ENCODE assay signal across 9 cellular contexts in genomic region chr20:35307666-35308653, GRCh38. TPM values are rescaled to one million over a fixed set of nuclear protein-coding genes. Genes with fewer than 3 reads are reported as not detected.
A peak's percentile ranks its signal among the peaks of the same experiment; 100 is the strongest.
DNase-seq lines count a peak whose midpoint lies in the region; ATAC-seq and TF ChIP-seq lines count a peak whose summit lies in the region.
"Had no signal": no experiment of that assay in that cellular context is flagged by ENCODE, and none has a peak within 500 bp of the region (broad histone marks: within the 10 kb centered on the region; RNA-seq: fewer than 3 reads in every experiment).

No MANE protein-coding gene starts in this region.

- peak overlapping the region; percentile 16 for H3K27ac Mint-ChIP-seq in activated CD4-positive, alpha-beta T cell treated with anti-CD3 and anti-CD28 coated beads, Interleukin-2, amount 10 ng/mL, durations not matched to agents 24 days and 14 days
- H3K27ac Mint-ChIP-seq in stimulated activated memory B cell treated with anti-CD40 and anti-IgM and Interleukin-4, amounts not matched to agents 10 μg/mL and 1 μg/mL and 100 μg/mL, for 72 hours: no peak overlapping the region
- H3K27ac Mint-ChIP-seq: B cell had no signal

- DNase-seq in activated CD4-positive, alpha-beta T cell treated with anti-CD3 and anti-CD28 coated beads, Interleukin-2, amount 10 ng/mL, durations not matched to agents 24 days and 14 days: no peak
- DNase-seq in activated CD4-positive, alpha-beta T cell treated with anti-CD3 and anti-CD28 coated beads for 1 hour: no peak
- DNase-seq in astrocyte of the hippocampus (ENCODE audit: low read depth, low spot score): peak; percentile 95
- DNase-seq in hypothalamus (lab: John Stamatoyannopoulos, UW): peak in 40 of 51 donors; percentile 5 to 77 (median 46)
- no peak for DNase-seq in transverse colon

- TF ChIP-seq CTCF in transverse colon (IDR thresholded peaks at IDR 0.05): no peak

- peak overlapping the region; percentile 49 to 74 (median 64) for H3K27ac ChIP-seq in transverse colon

- peaks cover 17 to 38% (median 30%) of the 10 kb centered on the region in 4 donors for H3K4me1 ChIP-seq in transverse colon

- intact Hi-C loops in activated CD4-positive, alpha-beta T cell treated with anti-CD3 and anti-CD28 coated beads, Interleukin-2, amount 10 ng/mL, durations not matched to agents 24 days and 14 days (cut with micrococcal nuclease): loop anchor here (10.0 kb wide), 1 partner anchor 307 kb away; the partner anchor contains the start of gene SPAG4
- intact Hi-C loops in transverse colon (cut with DNase I; ENCODE audit: low total_unique reads): loop anchor here (2.0 kb wide), 1 partner anchor 131 kb away; the partner anchor contains the start of gene GDF5

- in situ Hi-C loops in transverse colon (cut with MboI; ENCODE audit: low pct_ligation_motif_present in 1 of 4, low pct_unique_long_range_greater_than_20kb in 1 of 4, low sequenced_read_pairs in 3 of 4): loop anchor here in 2 of 4 donors (10.0 kb wide), 1 partner anchor 137 kb away; no protein-coding TSS in a partner anchor

- TF ChIP-seq EP300 in transverse colon (IDR thresholded peaks at IDR 0.05; ENCODE audit: low read depth): no peak

- H3K4me1 Mint-ChIP-seq in activated CD4-positive, alpha-beta T cell treated with anti-CD3 and anti-CD28 coated beads, Interleukin-2, amount 10 ng/mL, durations not matched to agents 24 days and 14 days: peaks cover 60% of the 10 kb centered on the region
- H3K4me1 Mint-ChIP-seq in stimulated activated memory B cell treated with anti-CD40 and anti-IgM and Interleukin-4, amounts not matched to agents 10 μg/mL and 1 μg/mL and 100 μg/mL, for 72 hours: peaks cover 16% of the 10 kb centered on the region

- no peak for ATAC-seq in HG03354 (IDR thresholded peaks at IDR 0.05; ENCODE audit: poor library complexity, severe bottlenecking, unreplicated experiment)
- ATAC-seq in HG02885 (IDR thresholded peaks at IDR 0.05; ENCODE audit: poor library complexity, unreplicated experiment): no peak
- no peak for ATAC-seq in stimulated activated memory B cell treated with anti-CD40 and anti-IgM and Interleukin-4, amounts not matched to agents 10 μg/mL and 1 μg/mL and 100 μg/mL, for 72 hours

- TF ChIP-seq POLR2A in transverse colon (IDR thresholded peaks at IDR 0.05): no peak

- H3K27me3 ChIP-seq in transverse colon: no peaks in the 10 kb centered on the region

- H3K4me3 ChIP-seq in transverse colon: no peak overlapping the region

- H3K9me3 Mint-ChIP-seq in activated CD4-positive, alpha-beta T cell treated with anti-CD3 and anti-CD28 coated beads, Interleukin-2, amount 10 ng/mL, durations not matched to agents 24 days and 14 days: no peaks in the 10 kb centered on the region
- no peaks in the 10 kb centered on the region for H3K9me3 Mint-ChIP-seq in stimulated activated memory B cell treated with anti-CD40 and anti-IgM and Interleukin-4, amounts not matched to agents 10 μg/mL and 1 μg/mL and 100 μg/mL, for 72 hours

- no peak overlapping the region for H3K4me3 Mint-ChIP-seq in activated CD4-positive, alpha-beta T cell treated with anti-CD3 and anti-CD28 coated beads, Interleukin-2, amount 10 ng/mL, durations not matched to agents 24 days and 14 days
- H3K4me3 Mint-ChIP-seq in stimulated activated memory B cell treated with anti-CD40 and anti-IgM and Interleukin-4, amounts not matched to agents 10 μg/mL and 1 μg/mL and 100 μg/mL, for 72 hours: no peak overlapping the region
- H3K4me3 Mint-ChIP-seq: B cell had no signal

- H3K9me3 ChIP-seq in transverse colon: no peaks in the 10 kb centered on the region

- peaks cover 13% of the 10 kb centered on the region for H3K36me3 Mint-ChIP-seq in activated CD4-positive, alpha-beta T cell treated with anti-CD3 and anti-CD28 coated beads, Interleukin-2, amount 10 ng/mL, durations not matched to agents 24 days and 14 days (ENCODE audit: low read depth)
- peaks cover 27% of the 10 kb centered on the region for H3K36me3 Mint-ChIP-seq in stimulated activated memory B cell treated with anti-CD40 and anti-IgM and Interleukin-4, amounts not matched to agents 10 μg/mL and 1 μg/mL and 100 μg/mL, for 72 hours

- no peaks in the 10 kb centered on the region for H3K36me3 ChIP-seq in transverse colon

- WGBS in transverse colon (ENCODE audit: low coverage in 1 of 2), 2 donors: 79 to 90% methylated on average over 2 to 13 of the region's 13 CpGs

- no peaks in the 10 kb centered on the region for H3K27me3 Mint-ChIP-seq in activated CD4-positive, alpha-beta T cell treated with anti-CD3 and anti-CD28 coated beads, Interleukin-2, amount 10 ng/mL, durations not matched to agents 24 days and 14 days
- no peaks in the 10 kb centered on the region for H3K27me3 Mint-ChIP-seq in stimulated activated memory B cell treated with anti-CD40 and anti-IgM and Interleukin-4, amounts not matched to agents 10 μg/mL and 1 μg/mL and 100 μg/mL, for 72 hours
- H3K27me3 Mint-ChIP-seq: B cell had no signal

RNA-seq across cellular contexts. Expression of gene FAM83C, which starts 15.7 kb away (rescaled TPM):
- not detected in 2 replicates for total RNA-seq in activated CD4-positive, alpha-beta T cell treated with anti-CD3 and anti-CD28 coated beads, Interleukin-2, amount 10 ng/mL, durations not matched to agents 24 days and 14 days
- total RNA-seq in transverse colon: under 1 TPM in 1 of 4 donors, not detected in 3; 0.14 TPM
- total RNA-seq: B cell had no signal

RNA-seq across cellular contexts. Expression of gene EIF6, which starts 23.4 kb away (rescaled TPM):
- 211 and 216 TPM in 2 replicates for total RNA-seq in activated CD4-positive, alpha-beta T cell treated with anti-CD3 and anti-CD28 coated beads, Interleukin-2, amount 10 ng/mL, durations not matched to agents 24 days and 14 days
- total RNA-seq in transverse colon: 100 to 1,000 TPM in 2 of 4 donors, 10 to 100 TPM in 2; 54.9 to 168 (median 100) TPM

RNA-seq across cellular contexts. Expression of gene MMP24OS, which starts 30.0 kb away (rescaled TPM):
- total RNA-seq in activated CD4-positive, alpha-beta T cell treated with anti-CD3 and anti-CD28 coated beads, Interleukin-2, amount 10 ng/mL, durations not matched to agents 24 days and 14 days: 26.2 and 27.3 TPM in 2 replicates
- total RNA-seq in transverse colon: 10 to 100 TPM; 32.4 to 81.1 (median 47.9) TPM

Comparison
In these comparisons a context has a peak if more than half of its experiments do, and no peak if none do; other contexts are left out.
1. DNase-seq: peak in astrocyte of the hippocampus (single experiment) and hypothalamus (40 of 51); none in activated CD4-positive, alpha-beta T cell treated with anti-CD3 and anti-CD28 coated beads, Interleukin-2, amount 10 ng/mL, durations not matched to agents 24 days and 14 days (single experiment), activated CD4-positive, alpha-beta T cell treated with anti-CD3 and anti-CD28 coated beads for 1 hour (single experiment) and transverse colon (single experiment).